Comparison of ENCODE assay signal across 10 cellular contexts in genomic region chr20:21767739-21768223, GRCh38.
DNase-seq lines count a peak whose midpoint lies in the region; ATAC-seq and TF ChIP-seq lines count a peak whose summit lies in the region.
"Had no signal": no experiment of that assay in that cellular context is flagged by ENCODE, and none has a peak within 500 bp of the region (broad histone marks: within the 10 kb centered on the region; RNA-seq: fewer than 3 reads in every experiment).

No MANE protein-coding gene starts in this region.

- no peaks in the 10 kb centered on the region for H4K20me1 ChIP-seq in HCT116 (ENCODE audit: insufficient read depth)

- no peaks in the 10 kb centered on the region for H3K9me3 Mint-ChIP-seq in Caco-2 (ENCODE audit: unreplicated experiment)

- H3K4me3 ChIP-seq in Caco-2 (ENCODE audit: low read depth, low read length) (peak overlapping the region; percentile 34), HCT116 (replicated peaks in 1 of 2; ENCODE audit: low read depth in 1 of 2, low read length in 2 of 2) (no peak overlapping the region), kidney epithelial cell (ENCODE audit: low read depth, low read length) (no peak overlapping the region), right atrium auricular region (no peak overlapping the region)
- H3K4me3 ChIP-seq: uterus had no signal

- no peaks in the 10 kb centered on the region for H3K9me3 ChIP-seq in Caco-2
- H3K9me3 ChIP-seq in HCT116 (ENCODE audit: control insufficient read depth in 1 of 2, insufficient read depth in 1 of 2, low read depth in 1 of 2, low read length in 2 of 2) = peaks cover 0 to 17% of the 10 kb centered on the region in 2 experiments; a peak in 1 of 4 replicates
- H3K9me3 ChIP-seq in right atrium auricular region = no peaks in the 10 kb centered on the region
- H3K9me3 ChIP-seq: uterus had no signal

- POLR2A ChIA-PET in Caco-2 (lab: Charles Lee) = interaction anchor here (1.1 kb wide), 1 partner anchor 43 kb away, joined by 7 read pairs; no protein-coding TSS in a partner anchor
- POLR2A ChIA-PET in HCT116 (lab: Charles Lee) = no interaction called here

- 0 out of 2 replicates have a peak, but pooled peaks have one; percentile 6 for TF ChIP-seq RAD21 in HCT116 (IDR thresholded peaks at IDR 0.05; ENCODE audit: low read depth)

- TF ChIP-seq POLR2A in HCT116 (IDR thresholded peaks at IDR 0.05; ENCODE audit: borderline replicate concordance, extremely low read depth, insufficient read depth, insufficient read length) = no peak

- H3K36me3 ChIP-seq in Caco-2 (ENCODE audit: control insufficient read depth, insufficient read depth, low read length) (no peaks in the 10 kb centered on the region), HCT116 (ENCODE audit: control insufficient read depth in 1 of 2, insufficient read depth in 2 of 2, low read length in 2 of 2) (no peaks in the 10 kb centered on the region), kidney epithelial cell (ENCODE audit: control insufficient read depth, insufficient read depth, low read length) (no peaks in the 10 kb centered on the region), right atrium auricular region (no peaks in the 10 kb centered on the region)
- H3K36me3 ChIP-seq: uterus had no signal

- intact Hi-C loops in Caco-2 (cut with micrococcal nuclease; ENCODE audit: unreplicated experiment) = loop anchor here (1.0 to 5.0 kb wide), 3 partner anchors 41 to 125 kb away; no protein-coding TSS in a partner anchor
- intact Hi-C loops in HCT116 (cut with micrococcal nuclease) = no loop called here

- H3K79me2 ChIP-seq in HCT116 (ENCODE audit: insufficient read depth, low read length) = no peaks in the 10 kb centered on the region

- H3K9ac ChIP-seq in HCT116 (ENCODE audit: low read length) = no peak overlapping the region

- TF ChIP-seq CTCF in Caco-2 (IDR thresholded peaks at IDR 0.05; ENCODE audit: insufficient read depth in 1 of 2, low read depth in 1 of 2, low read length in 1 of 2, severe bottlenecking in 1 of 2, unreplicated experiment in 1 of 2) (peak; percentile 86 to 92), HCT116 (IDR thresholded peaks at IDR 0.05 in 2 of 3, conservative IDR thresholded peaks at IDR 0.05 in 1 of 3; ENCODE audit: borderline replicate concordance in 1 of 3, insufficient read depth in 1 of 3, low read depth in 2 of 3, low read length in 2 of 3) (peak in 2 of 3 experiments; percentile 50 to 52; a peak in 4 of 6 replicates), kidney epithelial cell (IDR thresholded peaks at IDR 0.05; ENCODE audit: insufficient read depth, low read length, poor library complexity, severe bottlenecking) (peak; percentile 4), right atrium auricular region (IDR thresholded peaks at IDR 0.05) (no peak)

- peak overlapping the region; percentile 65 for H3K4me3 Mint-ChIP-seq in Caco-2 (ENCODE audit: unreplicated experiment)
- H3K4me3 Mint-ChIP-seq: naive thymus-derived CD8-positive, alpha-beta T cell had no signal

- H3K27me3 ChIP-seq in Caco-2 (replicated peaks; ENCODE audit: control insufficient read depth, insufficient read depth, low read length) (no peaks in the 10 kb centered on the region), HCT116 (ENCODE audit: insufficient read depth, low read length) (no peaks in the 10 kb centered on the region), kidney epithelial cell (ENCODE audit: control insufficient read depth, insufficient read depth, low read length) (no peaks in the 10 kb centered on the region), right atrium auricular region (no peaks in the 10 kb centered on the region)
- H3K27me3 ChIP-seq: uterus had no signal

- DNase-seq in Caco-2 (peak; percentile 88 to 92), HCT116 (ENCODE audit: low read depth, low spot score) (no peak), SW480 (ENCODE audit: low spot score) (peak; percentile 84), kidney epithelial cell (ENCODE audit: low read depth) (no peak), right atrium auricular region (ENCODE audit: low spot score) (no peak), hepatic stellate cell (ENCODE audit: low spot score) (no peak), NCI-H2107 (lab: John Stamatoyannopoulos, UW) (no peak)
- DNase-seq: naive thymus-derived CD8-positive, alpha-beta T cell; uterus had no signal

- H3K36me3 Mint-ChIP-seq in Caco-2 (ENCODE audit: insufficient read depth, unreplicated experiment) = no peaks in the 10 kb centered on the region
- H3K36me3 Mint-ChIP-seq: naive thymus-derived CD8-positive, alpha-beta T cell had no signal

- no peak overlapping the region for H3K27ac ChIP-seq in HCT116 (ENCODE audit: low read depth, low read length)
- no peak overlapping the region for H3K27ac ChIP-seq in right atrium auricular region
- H3K27ac ChIP-seq: uterus had no signal

- RAD21 ChIA-PET in HCT116 (lab: Charles Lee; ENCODE audit: low non-redundant PET in 1 of 2, low total read pairs in 2 of 2, uncharacterized antibody in 2 of 2, unreplicated experiment in 2 of 2) = no interaction called here

- no peaks in the 10 kb centered on the region for H3K9me2 ChIP-seq in HCT116 (ENCODE audit: insufficient read depth)

- BruUV-seq in Caco-2 (replicated peaks; lab: Mats Ljungman, UMichigan) = no TSS peak
- BruUV-seq in HCT116 (replicated peaks; lab: Mats Ljungman, UMichigan) = no TSS peak

- ATAC-seq in HCT116 (peak; percentile 72), HG03139 (IDR thresholded peaks at IDR 0.05; ENCODE audit: unreplicated experiment) (no peak)
- ATAC-seq: naive thymus-derived CD8-positive, alpha-beta T cell had no signal

- H3K4me1 ChIP-seq in Caco-2 (peaks cover 5% of the 10 kb centered on the region; the same call in 1 of the 2 replicates), HCT116 (ENCODE audit: control insufficient read depth in 1 of 2, insufficient read depth in 2 of 2, low read length in 2 of 2) (no peaks in the 10 kb centered on the region), right atrium auricular region (no peaks in the 10 kb centered on the region)
- H3K4me1 ChIP-seq: uterus had no signal

- no peak overlapping the region for H2AFZ ChIP-seq in HCT116 (ENCODE audit: low read depth, low read length, poor library complexity, severe bottlenecking)

- CTCF ChIA-PET in Caco-2 (lab: Charles Lee) = interaction anchor here (0.5 to 2.9 kb wide), 16 partner anchors 9 to 1935 kb away, joined by 3 to 57 read pairs (median 4); no protein-coding TSS in a partner anchor
- CTCF ChIA-PET in HCT116 (lab: Charles Lee) = no interaction called here

- no peak overlapping the region for H3K4me2 ChIP-seq in HCT116 (ENCODE audit: low read length)

- H3K4me1 Mint-ChIP-seq in Caco-2 (ENCODE audit: low read depth, unreplicated experiment) = peaks cover 6% of the 10 kb centered on the region
- H3K4me1 Mint-ChIP-seq: naive thymus-derived CD8-positive, alpha-beta T cell had no signal

- peak overlapping the region; percentile 63 for H3K27ac Mint-ChIP-seq in Caco-2 (ENCODE audit: unreplicated experiment)
- H3K27ac Mint-ChIP-seq: naive thymus-derived CD8-positive, alpha-beta T cell had no signal

- no peaks in the 10 kb centered on the region for H3K27me3 Mint-ChIP-seq in Caco-2 (ENCODE audit: insufficient read depth, unreplicated experiment)

TF ChIP-seq in HCT116, 20 proteins besides CTCF, POLR2A, EP300 and RAD21:
- TF ChIP-seq MAX (IDR thresholded peaks at IDR 0.05) (no peak), EZH2 (IDR thresholded peaks at IDR 0.05) (no peak), REST (IDR thresholded peaks at IDR 0.05; ENCODE audit: low read depth) (no peak), EGR1 (IDR thresholded peaks at IDR 0.05; ENCODE audit: low read depth) (no peak), ATF3 (IDR thresholded peaks at IDR 0.05) (no peak), YY1 (IDR thresholded peaks at IDR 0.05; ENCODE audit: extremely low read depth, insufficient replicate concordance, low read depth, low read length) (no peak), ZFX (IDR thresholded peaks at IDR 0.05) (no peak), CBX3 (IDR thresholded peaks at IDR 0.05; ENCODE audit: low read depth) (no peak), ELF1 (IDR thresholded peaks at IDR 0.05; ENCODE audit: borderline replicate concordance, low read depth) (no peak)

Comparison
In these comparisons a context has a peak if more than half of its experiments do, and no peak if none do; other contexts are left out.
1. DNase-seq: peak in Caco-2 (2 of 2) and SW480 (single experiment); none in HCT116 (single experiment), kidney epithelial cell (single experiment), right atrium auricular region (single experiment), hepatic stellate cell (single experiment) and NCI-H2107 (single experiment).
2. CTCF ChIP-seq: peak in Caco-2 (2 of 2), HCT116 (2 of 3) and kidney epithelial cell (single experiment); none in right atrium auricular region (0 of 2).